ENCODE assay signal across 9 cellular contexts in genomic region chr4:168877407-168877778, GRCh38.
A peak's percentile ranks its signal among the peaks of the same experiment; 100 is the strongest.
DNase-seq lines count a peak whose midpoint lies in the region; ATAC-seq, FAIRE-seq and TF ChIP-seq lines count a peak whose summit lies in the region.
"Had no signal": no experiment of that assay in that cellular context is flagged by ENCODE, and none has a peak within 500 bp of the region (broad histone marks: within the 10 kb centered on the region; RNA-seq: fewer than 3 reads in every experiment).

No MANE protein-coding gene starts in this region.

- no peaks in the 10 kb centered on the region for H3K9me1 ChIP-seq in endothelial cell of umbilical vein (replicated peaks; ENCODE audit: control insufficient read depth, extremely low read depth, insufficient read depth, low read length)

- H3K36me3 ChIP-seq in A673 (ENCODE audit: insufficient read depth, low read length, poor library complexity, severe bottlenecking) (peaks cover 4% of the 10 kb centered on the region), Karpas-422 (ENCODE audit: insufficient read depth, low read length) (no peaks in the 10 kb centered on the region), endothelial cell of umbilical vein (ENCODE audit: control insufficient read depth in 2 of 2, extremely low read depth in 1 of 2, insufficient read depth in 2 of 2, low read length in 2 of 2) (peaks cover 0 to 2% of the 10 kb centered on the region in 2 experiments)

- no TSS peak for BruUV-seq in A673 (replicated peaks; lab: Mats Ljungman, UMichigan)
- no TSS peak for BruUV-seq in endothelial cell of umbilical vein (replicated peaks; lab: Mats Ljungman, UMichigan)

- no peaks in the 10 kb centered on the region for H3K9me3 ChIP-seq in A673 (ENCODE audit: low read depth, low read length, poor library complexity, severe bottlenecking)
- no peaks in the 10 kb centered on the region for H3K9me3 ChIP-seq in Karpas-422 (ENCODE audit: low read length)
- H3K9me3 ChIP-seq in endothelial cell of umbilical vein (replicated peaks; ENCODE audit: control insufficient read depth, insufficient read depth, low read length), result no peaks in the 10 kb centered on the region

- peaks cover 2 to 22% of the 10 kb centered on the region in 2 donors for H3K27me3 Mint-ChIP-seq in natural killer cell (ENCODE audit: low read depth in 2 of 2)

- H3K9ac ChIP-seq in Karpas-422 (ENCODE audit: low read length) (peak overlapping the region; percentile 55; the same call in 1 of the 2 replicates), endothelial cell of umbilical vein (replicated peaks; ENCODE audit: extremely low read depth, insufficient read depth, low read length) (no peak overlapping the region)

- H3K4me3 Mint-ChIP-seq in natural killer cell, result peak overlapping the region; percentile 97

- no peak for TF ChIP-seq POLR2A in endothelial cell of umbilical vein (IDR thresholded peaks at IDR 0.05; ENCODE audit: low read depth, low read length)

- H3K9me3 Mint-ChIP-seq in natural killer cell, result no peaks in the 10 kb centered on the region

- peak; percentile 8 for FAIRE-seq in endothelial cell of umbilical vein (lab: Jason Lieb, UNC)

- peak overlapping the region; percentile 55 for H3K4me2 ChIP-seq in Karpas-422 (ENCODE audit: low read depth, low read length, poor library complexity, severe bottlenecking)
- H3K4me2 ChIP-seq in endothelial cell of umbilical vein (ENCODE audit: insufficient read depth, low read length), result peak overlapping the region; percentile 61

- CTCF ChIA-PET in A673 (lab: Charles Lee), result no interaction called here
- CTCF ChIA-PET in endothelial cell of umbilical vein (lab: Charles Lee), result interaction anchor here (1.5 to 2.2 kb wide), 2 partner anchors 23 to 42 kb away, joined by 3 to 4 read pairs; no protein-coding TSS in a partner anchor

- intact Hi-C loops in A673 (cut with micrococcal nuclease; ENCODE audit: unreplicated experiment), result no loop called here
- intact Hi-C loops in endothelial cell of umbilical vein (cut with micrococcal nuclease), result loop anchor here (5.0 kb wide), 1 partner anchor 290 kb away; no protein-coding TSS in a partner anchor
- intact Hi-C loops in natural killer cell (cut with micrococcal nuclease), result loop anchor here (5.0 kb wide), 1 partner anchor 45 kb away; no protein-coding TSS in a partner anchor

- H3K4me1 ChIP-seq in A673 (ENCODE audit: insufficient read depth, low read length, poor library complexity, severe bottlenecking) (no peaks in the 10 kb centered on the region), Karpas-422 (ENCODE audit: low read length) (peaks cover 4% of the 10 kb centered on the region; the same call in 1 of the 2 replicates), endothelial cell of umbilical vein (ENCODE audit: control insufficient read depth, extremely low read depth, insufficient read depth, low read length) (peaks cover 4% of the 10 kb centered on the region)

- H2AFZ ChIP-seq in Karpas-422 (ENCODE audit: low read length), result no peak overlapping the region
- peak overlapping the region; percentile 79 for H2AFZ ChIP-seq in endothelial cell of umbilical vein (ENCODE audit: low read depth, low read length)

- H3K4me1 Mint-ChIP-seq in natural killer cell, result peaks cover 30 to 37% of the 10 kb centered on the region in 2 donors

- H3K27ac ChIP-seq in A673 (ENCODE audit: low read depth, low read length, poor library complexity, severe bottlenecking) (no peak overlapping the region), Karpas-422 (ENCODE audit: low read length) (no peak overlapping the region), endothelial cell of umbilical vein (ENCODE audit: insufficient read depth, low read depth, low read length) (no peak overlapping the region)

- peak overlapping the region; percentile 43 to 97 for H3K27ac Mint-ChIP-seq in natural killer cell

- no peaks in the 10 kb centered on the region for H3K27me3 ChIP-seq in A673 (replicated peaks; ENCODE audit: insufficient read depth, low read depth, low read length, poor library complexity)
- H3K27me3 ChIP-seq in Karpas-422 (ENCODE audit: low read length), result no peaks in the 10 kb centered on the region
- no peaks in the 10 kb centered on the region for H3K27me3 ChIP-seq in endothelial cell of umbilical vein (ENCODE audit: control insufficient read depth in 2 of 2, insufficient read depth in 2 of 2, low read length in 2 of 2)

- no peaks in the 10 kb centered on the region for H3K36me3 Mint-ChIP-seq in natural killer cell

- no peaks in the 10 kb centered on the region for H3K9me2 ChIP-seq in Karpas-422 (replicated peaks; ENCODE audit: insufficient read depth, low read length)

- H4K20me1 ChIP-seq in Karpas-422 (ENCODE audit: insufficient read depth, low read depth, low read length), result no peaks in the 10 kb centered on the region
- no peaks in the 10 kb centered on the region for H4K20me1 ChIP-seq in endothelial cell of umbilical vein (replicated peaks; ENCODE audit: control insufficient read depth, extremely low read depth, insufficient read depth, low read length)

- peak overlapping the region; percentile 41 for H3K4me3 ChIP-seq in A673 (ENCODE audit: low read depth, low read length, poor library complexity, severe bottlenecking)
- peak overlapping the region; percentile 59 for H3K4me3 ChIP-seq in Karpas-422 (ENCODE audit: low read length)
- peak overlapping the region in 2 of 3 experiments; percentile 23 to 37 for H3K4me3 ChIP-seq in endothelial cell of umbilical vein (replicated peaks in 1 of 3; ENCODE audit: insufficient read depth in 1 of 3, low read depth in 1 of 3, low read length in 3 of 3)

- H3K79me2 ChIP-seq in Karpas-422 (ENCODE audit: low read length) (no peaks in the 10 kb centered on the region), endothelial cell of umbilical vein (ENCODE audit: control insufficient read depth, insufficient read depth, low read length) (no peaks in the 10 kb centered on the region)

- POLR2A ChIA-PET in A673 (lab: Charles Lee; ENCODE audit: low non-redundant PET) (no interaction called here), endothelial cell of umbilical vein (lab: Charles Lee) (interaction anchor here (0.5 kb wide), 1 partner anchor 482 kb away, joined by 3 read pairs; no protein-coding TSS in a partner anchor)

- DNase-seq in A673 (ENCODE audit: low spot score) (no peak), Karpas-422 (no peak), endothelial cell of umbilical vein (ENCODE audit: low read depth, low spot score) (no peak), natural killer cell (no peak), LoVo (ENCODE audit: low spot score) (no peak), NCI-H2081 (lab: John Stamatoyannopoulos, UW) (no peak), NCI-H146 (lab: John Stamatoyannopoulos, UW) (no peak), NCI-H2196 treated with DMSO at 0.1 percent for 48 hours (lab: John Stamatoyannopoulos, UW; ENCODE audit: unreplicated experiment) (no peak)

- ATAC-seq in natural killer cell, result no peak
- ATAC-seq: SK-N-SH treated with all-trans-retinoic acid at 6 μM for 48 hours had no signal

- dilution Hi-C loops in endothelial cell of umbilical vein (cut with MboI; ENCODE audit: extremely low pct_ligation_motif_present, low sequenced_read_pairs), result no loop called here

- TF ChIP-seq CTCF in A673 (conservative IDR thresholded peaks at IDR 0.05; ENCODE audit: low read depth, low read length) (no peak), endothelial cell of umbilical vein (IDR thresholded peaks at IDR 0.05; ENCODE audit: extremely low read depth in 1 of 2, insufficient read depth in 1 of 2, low read depth in 1 of 2, low read length in 2 of 2) (no peak), natural killer cell (IDR thresholded peaks at IDR 0.05) (no peak)

TF ChIP-seq in endothelial cell of umbilical vein, 7 proteins besides CTCF, POLR2A, EP300 and RAD21:
- TF ChIP-seq MYC (IDR thresholded peaks at IDR 0.05; ENCODE audit: low read depth, low read length) (no peak), GATA2 (IDR thresholded peaks at IDR 0.05; ENCODE audit: insufficient read depth, insufficient read length, low read depth, low read length) (no peak)
- TF ChIP-seq, protein P1, sequence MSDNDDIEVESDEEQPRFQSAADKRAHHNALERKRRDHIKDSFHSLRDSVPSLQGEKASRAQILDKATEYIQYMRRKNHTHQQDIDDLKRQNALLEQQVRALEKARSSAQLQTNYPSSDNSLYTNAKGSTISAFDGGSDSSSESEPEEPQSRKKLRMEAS (IDR thresholded peaks at IDR 0.05; ENCODE audit: insufficient read depth, insufficient read length), result no peak
